Comparison of ENCODE assay signal across 17 cellular contexts in the genomic region with DNA sequence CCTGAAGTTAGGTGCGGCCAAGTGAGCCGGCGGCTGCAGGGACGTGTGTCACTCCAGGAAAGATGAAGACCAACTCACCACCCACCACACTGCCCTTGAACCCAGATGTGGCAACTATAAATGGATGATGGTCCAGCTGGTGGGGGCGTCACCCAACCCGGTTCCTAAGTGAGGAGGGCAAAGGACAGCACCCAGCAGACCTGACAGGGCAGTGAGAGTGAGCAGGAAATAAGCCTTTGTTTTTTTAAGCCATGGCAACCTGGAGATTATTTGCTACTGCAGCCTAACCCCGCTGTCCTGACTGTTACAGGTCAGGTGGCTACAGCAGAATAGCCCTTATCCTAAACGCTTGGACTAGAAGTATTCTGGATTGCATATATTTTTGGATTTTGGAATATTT.
"Had no signal": no experiment of that assay in that cellular context is flagged by ENCODE, and none has a peak within 500 bp of the region (broad histone marks: within the 10 kb centered on the region; RNA-seq: fewer than 3 reads in every experiment).

No MANE protein-coding gene starts in this region.

- H3K4me3 ChIP-seq: coronary artery, gastrocnemius medialis, lower lobe of right lung, prostate gland, testis had no signal

- H3K9me3 ChIP-seq: gastrocnemius medialis, lower lobe of right lung, neutrophil, prostate gland, testis had no signal

- H3K27ac ChIP-seq: coronary artery, gastrocnemius medialis, lower lobe of right lung, neutrophil, prostate gland, testis had no signal

- H3K27ac Mint-ChIP-seq: activated naive CD4-positive, alpha-beta T cell treated with anti-CD3 and anti-CD28 coated beads for 36 hours; activated T-helper 17 cell treated with anti-CD3 and anti-CD28 coated beads, Interleukin-2, amount 50 U/mL, for 72 hours; mesothelial cell of epicardium; naive thymus-derived CD4-positive, alpha-beta T cell had no signal

- H3K4me1 Mint-ChIP-seq: activated T-helper 17 cell treated with anti-CD3 and anti-CD28 coated beads, Interleukin-2, amount 50 U/mL, for 72 hours had no signal

- H3K36me3 Mint-ChIP-seq: mesothelial cell of epicardium; naive thymus-derived CD4-positive, alpha-beta T cell had no signal

- H3K27me3 ChIP-seq: gastrocnemius medialis, testis had no signal

- H3K4me3 Mint-ChIP-seq: activated naive CD4-positive, alpha-beta T cell treated with anti-CD3 and anti-CD28 coated beads for 36 hours; activated T-helper 17 cell treated with anti-CD3 and anti-CD28 coated beads, Interleukin-2, amount 50 U/mL, for 72 hours; mesothelial cell of epicardium; naive thymus-derived CD4-positive, alpha-beta T cell had no signal

- DNase-seq: activated CD4-positive, alpha-beta T cell treated with anti-CD3 and anti-CD28 coated beads, Interleukin-2, amount 50 U/mL, for 1 hour; activated CD4-positive, CD25-positive, alpha-beta regulatory T cell; activated naive CD4-positive, alpha-beta T cell treated with anti-CD3 and anti-CD28 coated beads for 36 hours; activated T-cell treated with anti-CD3 and anti-CD28 coated beads for 4 hours; effector memory CD4-positive, alpha-beta T cell; gastrocnemius medialis; kidney; lower lobe of right lung; naive thymus-derived CD4-positive, alpha-beta T cell; stimulated activated naive CD8-positive, alpha-beta T cell treated with anti-CD3 and anti-CD28 coated beads, Interleukin-15, Interleukin-2, amounts not matched to agents 100 U/mL and 50 U/mL, for 24 hours; T-helper 2 cell; testis had no signal

- H3K36me3 ChIP-seq: gastrocnemius medialis, lower lobe of right lung, neutrophil, prostate gland had no signal

- H3K4me1 ChIP-seq: prostate gland had no signal

- H3K9me3 Mint-ChIP-seq: activated naive CD4-positive, alpha-beta T cell treated with anti-CD3 and anti-CD28 coated beads for 36 hours; activated T-helper 17 cell treated with anti-CD3 and anti-CD28 coated beads, Interleukin-2, amount 50 U/mL, for 72 hours; mesothelial cell of epicardium had no signal
